8 cellular contexts compared by ENCODE assay signal in the genomic region with DNA sequence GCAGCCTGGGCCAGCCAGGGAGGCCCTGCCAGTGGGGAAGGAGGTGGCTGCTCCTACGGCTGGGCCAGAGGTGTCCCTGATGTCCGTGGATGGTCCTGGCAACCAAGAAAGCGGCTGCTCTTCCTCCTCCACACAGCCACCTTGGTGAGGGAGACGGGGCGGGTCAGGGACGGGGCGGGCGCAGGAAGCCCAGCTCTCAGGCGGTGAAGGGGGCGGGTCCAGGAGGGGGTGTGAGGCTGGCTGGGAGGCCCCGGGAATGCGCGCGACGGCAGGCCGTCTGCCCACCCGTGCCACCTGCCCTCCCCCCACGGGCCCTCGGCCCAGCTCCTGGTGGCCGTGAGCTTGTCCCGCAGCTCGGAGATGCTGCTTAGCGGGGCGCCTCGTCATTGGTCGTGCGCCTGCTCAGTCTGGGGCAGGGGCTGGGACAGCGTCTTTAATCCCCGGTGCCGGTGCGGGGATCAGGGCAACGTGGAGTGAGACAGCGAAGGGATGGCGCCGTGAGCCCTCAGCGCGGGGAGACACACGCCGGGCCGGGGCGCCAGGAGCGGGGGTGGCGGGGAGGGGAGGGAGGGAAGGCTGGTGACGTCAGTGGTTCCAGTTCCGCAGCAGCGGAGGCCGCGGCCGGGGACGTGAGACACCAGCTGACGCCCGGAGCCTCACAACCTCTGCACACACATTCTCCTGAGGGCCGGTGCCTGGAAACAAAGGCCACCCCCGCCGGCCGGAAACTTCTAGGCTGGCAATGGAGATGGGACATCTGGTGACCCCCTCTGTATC. TPM values are rescaled to one million over a fixed set of nuclear protein-coding genes. Genes with fewer than 3 reads are reported as not detected.
DNase-seq lines count a peak whose midpoint lies in the region; ATAC-seq, FAIRE-seq and TF ChIP-seq lines count a peak whose summit lies in the region.

No MANE protein-coding gene starts in this region.

- H3K36me3 Mint-ChIP-seq in activated CD8-positive, alpha-beta T cell treated with anti-CD3 and anti-CD28 coated beads for 36 hours (ENCODE audit: low read depth) = no peaks in the 10 kb centered on the region

- TF ChIP-seq CTCF in activated CD8-positive, alpha-beta T cell treated with anti-CD3 and anti-CD28 coated beads for 36 hours (IDR thresholded peaks at IDR 0.05) = no peak

- CTCF ChIA-PET in activated CD8-positive, alpha-beta T cell treated with anti-CD3 and anti-CD28 coated beads for 36 hours (lab: Charles Lee) = interaction anchor here (0.7 kb wide), 1 partner anchor 32 kb away, joined by 3 read pairs; no protein-coding TSS in a partner anchor

- H3K9me3 Mint-ChIP-seq in activated CD8-positive, alpha-beta T cell treated with anti-CD3 and anti-CD28 coated beads for 36 hours = no peaks in the 10 kb centered on the region

- TF ChIP-seq POLR2A in GM12891 (IDR thresholded peaks at IDR 0.05; ENCODE audit: low read depth, low read length) = no peak

- ATAC-seq in HG02970 (IDR thresholded peaks at IDR 0.05; ENCODE audit: low FRiP score, unreplicated experiment) (peak; percentile 82), GM19328 (IDR thresholded peaks at IDR 0.05; ENCODE audit: unreplicated experiment) (no peak)
- peak; percentile 83 for ATAC-seq in activated CD8-positive, alpha-beta T cell treated with anti-CD3 and anti-CD28 coated beads for 36 hours

- H3K27ac Mint-ChIP-seq in activated CD8-positive, alpha-beta T cell treated with anti-CD3 and anti-CD28 coated beads for 36 hours = peak overlapping the region; percentile 87

- FAIRE-seq in GM12891 (lab: Jason Lieb, UNC) = peak; percentile 81

- peak overlapping the region; percentile 70 for H3K4me3 Mint-ChIP-seq in activated CD8-positive, alpha-beta T cell treated with anti-CD3 and anti-CD28 coated beads for 36 hours

- POLR2A ChIA-PET in activated CD8-positive, alpha-beta T cell treated with anti-CD3 and anti-CD28 coated beads for 36 hours (lab: Charles Lee) = interaction anchor here (0.6 to 1.6 kb wide), 4 partner anchors 31 to 113 kb away, joined by 3 to 6 read pairs (median 4); a partner anchor contains a TSS

- H3K27me3 Mint-ChIP-seq in activated CD8-positive, alpha-beta T cell treated with anti-CD3 and anti-CD28 coated beads for 36 hours = peaks cover 7% of the 10 kb centered on the region

- H3K4me1 Mint-ChIP-seq in activated CD8-positive, alpha-beta T cell treated with anti-CD3 and anti-CD28 coated beads for 36 hours (ENCODE audit: low read depth) = peaks cover 15% of the 10 kb centered on the region

- DNase-seq in GM12891 (ENCODE audit: insufficient read length, low spot score) (peak; percentile 86), NCI-H526 (lab: John Stamatoyannopoulos, UW) (peak; percentile 57 to 88), ecto neural progenitor cell (ENCODE audit: low spot score) (peak; percentile 81), lung microvascular endothelial cell (ENCODE audit: low read depth in 2 of 2) (peak; percentile 71 to 89)
- peak; percentile 91 for DNase-seq in activated CD8-positive, alpha-beta T cell treated with anti-CD3 and anti-CD28 coated beads for 36 hours
- peak; percentile 54 to 64 (median 63) for DNase-seq in stimulated activated CD4-positive, alpha-beta T cell treated with anti-CD3 and anti-CD28 coated beads, TNF-alpha, amount 100 ng/mL, for 1 hour (ENCODE audit: low read depth in 3 of 3, low spot score in 1 of 3)

- intact Hi-C loops in activated CD8-positive, alpha-beta T cell treated with anti-CD3 and anti-CD28 coated beads for 36 hours (cut with micrococcal nuclease) = no loop called here

TF ChIP-seq in GM12891, 5 proteins besides CTCF, POLR2A, EP300 and RAD21:
- TF ChIP-seq TAF1 (IDR thresholded peaks at IDR 0.05; ENCODE audit: low read depth, low read length) = no peak
- TF ChIP-seq POU2F2 (IDR thresholded peaks at IDR 0.05; ENCODE audit: low read depth, low read length) = no peak
- no peak for TF ChIP-seq PAX5 (IDR thresholded peaks at IDR 0.05; ENCODE audit: insufficient read depth, low read length, severe bottlenecking)
- TF ChIP-seq SPI1 (IDR thresholded peaks at IDR 0.05; ENCODE audit: low read depth, low read length) = peak; percentile 88
- no peak for TF ChIP-seq POLR2AphosphoS5 (IDR thresholded peaks at IDR 0.05; ENCODE audit: low read depth, low read length)

RNA-seq across cellular contexts. Expression of a gene that starts 6.7 kb away (rescaled TPM):
- polyA plus RNA-seq in GM12891 (2012; ENCODE audit: low read depth, missing spikeins) = 0.15 TPM
- total RNA-seq in activated CD8-positive, alpha-beta T cell treated with anti-CD3 and anti-CD28 coated beads for 36 hours = 1 to 10 TPM; 1.1 to 2.0 TPM
- total RNA-seq in lung microvascular endothelial cell = 0.22 and 0.40 TPM in 2 replicates
